Comparison of ENCODE assay signal across 8 cellular contexts in the genomic region with DNA sequence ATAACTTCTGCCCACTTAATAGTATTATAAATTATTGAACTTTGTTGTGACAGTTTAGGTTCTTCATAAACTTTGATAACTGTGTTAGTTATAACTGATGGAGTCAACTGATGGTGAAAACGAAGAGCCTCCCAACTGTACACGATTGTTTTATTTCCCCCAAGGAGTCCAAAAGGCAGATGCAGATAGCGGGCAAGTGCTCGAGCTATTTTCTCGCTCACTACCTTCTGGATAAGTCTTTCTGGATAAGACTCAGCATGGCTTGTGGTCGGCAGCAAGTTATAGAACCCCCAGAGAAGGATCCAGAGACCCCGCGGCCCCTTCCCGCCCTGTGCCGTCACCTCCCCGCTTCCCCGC. TPM values are rescaled to one million over a fixed set of nuclear protein-coding genes. Genes with fewer than 3 reads are reported as not detected.
DNase-seq lines count a peak whose midpoint lies in the region; ATAC-seq and TF ChIP-seq lines count a peak whose summit lies in the region.

No MANE protein-coding gene starts in this region.

- H3K36me3 ChIP-seq in right atrium auricular region (peaks cover 7% of the 10 kb centered on the region), KOPT-K1 (ENCODE audit: insufficient read depth, low read length) (peaks cover 17% of the 10 kb centered on the region), muscle layer of colon (ENCODE audit: insufficient read depth, low read length) (peaks cover 7% of the 10 kb centered on the region)

- peaks cover 0 to 23% of the 10 kb centered on the region in 2 donors for H3K4me1 ChIP-seq in right atrium auricular region
- peaks cover 4% of the 10 kb centered on the region for H3K4me1 ChIP-seq in muscle layer of colon (ENCODE audit: insufficient read depth, low read length)

- DNase-seq in right atrium auricular region (ENCODE audit: low spot score) (no peak), left ventricle myocardium superior (no peak), caudate nucleus (lab: John Stamatoyannopoulos, UW) (no peak), KBM-7 (no peak), NCI-H82 (lab: John Stamatoyannopoulos, UW) (no peak), dedifferentiated amniotic fluid mesenchymal stem cell (ENCODE audit: extremely low spot score) (no peak)

- H3K27ac ChIP-seq in right atrium auricular region (peak overlapping the region; percentile 88 to 93), KOPT-K1 (ENCODE audit: low read depth, low read length, poor library complexity, severe bottlenecking) (peak overlapping the region; percentile 90), caudate nucleus (ENCODE audit: low read depth, low read length) (peak overlapping the region; percentile 87), muscle layer of colon (ENCODE audit: low read depth, low read length) (peak overlapping the region; percentile 81)

- peak overlapping the region; percentile 69 for H3K9ac ChIP-seq in muscle layer of colon (ENCODE audit: low read length)

- intact Hi-C loops in left ventricle myocardium superior (cut with micrococcal nuclease): no loop called here

- ATAC-seq in left ventricle myocardium superior: no peak

- no peak for TF ChIP-seq CTCF in right atrium auricular region (IDR thresholded peaks at IDR 0.05)

- peak overlapping the region; percentile 67 to 70 for H3K4me3 ChIP-seq in right atrium auricular region
- peak overlapping the region; percentile 62 to 82 for H3K4me3 ChIP-seq in muscle layer of colon (ENCODE audit: low read depth in 1 of 2, low read length in 2 of 2)

- in situ Hi-C loops in KBM-7 (cut with MboI; ENCODE audit: low pct_unique_long_range_greater_than_20kb, low sequenced_read_pairs): no loop called here

- H3K9me3 ChIP-seq in right atrium auricular region (no peaks in the 10 kb centered on the region), KOPT-K1 (ENCODE audit: insufficient read depth, low read length, poor library complexity, severe bottlenecking) (no peaks in the 10 kb centered on the region), muscle layer of colon (ENCODE audit: low read length) (no peaks in the 10 kb centered on the region)

- H3K27me3 ChIP-seq in right atrium auricular region (no peaks in the 10 kb centered on the region), muscle layer of colon (ENCODE audit: control insufficient read depth in 1 of 2, insufficient read depth in 2 of 2, low read length in 2 of 2) (no peaks in the 10 kb centered on the region)

RNA-seq across cellular contexts. Expression of a gene that starts 0.5 kb away (rescaled TPM):
- total RNA-seq in right atrium auricular region (10 to 100 TPM; 12.7 to 13.1 TPM), left ventricle myocardium superior (13.6 TPM)
